ENCODE assay signal across 1 cellular context in the genomic region with DNA sequence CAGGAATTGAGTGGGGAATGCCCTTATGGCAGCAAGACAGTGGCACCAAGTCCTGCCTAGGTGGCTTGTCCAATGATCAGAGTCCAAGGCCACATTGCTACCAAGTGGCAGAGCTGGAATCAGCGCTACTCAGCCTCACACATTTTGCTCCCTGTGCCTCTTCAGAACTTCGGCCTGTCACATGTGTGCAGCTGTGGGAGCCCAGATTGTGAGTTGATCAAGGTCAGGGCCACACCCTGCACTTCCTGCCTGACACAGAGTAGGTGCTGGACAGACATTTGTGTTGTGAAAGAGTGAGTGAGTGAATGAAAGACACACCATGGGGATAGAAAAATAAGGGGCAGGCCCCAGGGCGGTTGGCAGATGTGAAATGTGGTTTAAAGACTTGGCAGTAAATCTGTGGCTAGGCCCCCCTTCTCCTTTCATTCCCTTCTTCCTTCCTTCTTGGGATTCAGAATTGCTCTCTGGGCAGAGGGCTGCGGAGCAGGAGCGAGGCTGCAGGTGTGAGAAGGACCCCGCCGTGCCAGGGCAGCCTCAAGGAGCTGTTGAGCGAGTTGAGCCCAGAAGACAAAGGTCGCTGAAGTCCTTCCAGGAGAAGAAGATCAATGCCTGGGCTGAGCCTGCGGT.
A peak's percentile ranks its signal among the peaks of the same experiment; 100 is the strongest.
TF ChIP-seq lines count a peak whose summit lies in the region.

No MANE protein-coding gene starts in this region.

TF ChIP-seq in HepG2, 621 proteins besides CTCF, POLR2A, EP300 and RAD21 (continued from another document and continues in another):
- TF ChIP-seq MAX (IDR thresholded peaks at IDR 0.05): peak; percentile 79
- TF ChIP-seq GLMP (CRISPR knock-in tag; IDR thresholded peaks at IDR 0.05; ENCODE audit: borderline replicate concordance): no peak
- TF ChIP-seq, protein P1, sequence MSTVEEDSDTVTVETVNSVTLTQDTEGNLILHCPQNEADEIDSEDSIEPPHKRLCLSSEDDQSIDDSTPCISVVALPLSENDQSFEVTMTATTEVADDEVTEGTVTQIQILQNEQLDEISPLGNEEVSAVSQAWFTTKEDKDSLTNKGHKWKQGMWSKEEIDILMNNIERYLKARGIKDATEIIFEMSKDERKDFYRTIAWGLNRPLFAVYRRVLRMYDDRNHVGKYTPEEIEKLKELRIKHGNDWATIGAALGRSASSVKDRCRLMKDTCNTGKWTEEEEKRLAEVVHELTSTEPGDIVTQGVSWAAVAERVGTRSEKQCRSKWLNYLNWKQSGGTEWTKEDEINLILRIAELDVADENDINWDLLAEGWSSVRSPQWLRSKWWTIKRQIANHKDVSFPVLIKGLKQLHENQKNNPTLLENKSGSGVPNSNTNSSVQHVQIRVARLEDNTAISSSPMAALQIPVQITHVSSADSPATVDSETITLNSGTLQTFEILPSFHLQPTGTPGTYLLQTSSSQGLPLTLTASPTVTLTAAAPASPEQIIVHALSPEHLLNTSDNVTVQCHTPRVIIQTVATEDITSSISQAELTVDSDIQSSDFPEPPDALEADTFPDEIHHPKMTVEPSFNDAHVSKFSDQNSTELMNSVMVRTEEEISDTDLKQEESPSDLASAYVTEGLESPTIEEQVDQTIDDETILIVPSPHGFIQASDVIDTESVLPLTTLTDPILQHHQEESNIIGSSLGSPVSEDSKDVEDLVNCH (CRISPR knock-in tag; IDR thresholded peaks at IDR 0.05): no peak
- peak; percentile 24; the same call in 1 of the 2 replicates for TF ChIP-seq MEIS2 (CRISPR knock-in tag; IDR thresholded peaks at IDR 0.05)
- 0 out of 2 replicates have a peak, but pooled peaks have one; percentile 43 for TF ChIP-seq KMT2A (CRISPR knock-in tag; IDR thresholded peaks at IDR 0.05)
- no peak for TF ChIP-seq ARNT (IDR thresholded peaks at IDR 0.05)
- TF ChIP-seq RARA (CRISPR knock-in tag; IDR thresholded peaks at IDR 0.05): peak; percentile 63
- no peak for TF ChIP-seq ZNF318 (CRISPR knock-in tag; IDR thresholded peaks at IDR 0.05)
- TF ChIP-seq IKZF1 (IDR thresholded peaks at IDR 0.05): no peak
- 0 out of 2 replicates have a peak, but pooled peaks have one; percentile 27 for TF ChIP-seq ZNF205 (CRISPR knock-in tag; IDR thresholded peaks at IDR 0.05)
- TF ChIP-seq, protein P2, sequence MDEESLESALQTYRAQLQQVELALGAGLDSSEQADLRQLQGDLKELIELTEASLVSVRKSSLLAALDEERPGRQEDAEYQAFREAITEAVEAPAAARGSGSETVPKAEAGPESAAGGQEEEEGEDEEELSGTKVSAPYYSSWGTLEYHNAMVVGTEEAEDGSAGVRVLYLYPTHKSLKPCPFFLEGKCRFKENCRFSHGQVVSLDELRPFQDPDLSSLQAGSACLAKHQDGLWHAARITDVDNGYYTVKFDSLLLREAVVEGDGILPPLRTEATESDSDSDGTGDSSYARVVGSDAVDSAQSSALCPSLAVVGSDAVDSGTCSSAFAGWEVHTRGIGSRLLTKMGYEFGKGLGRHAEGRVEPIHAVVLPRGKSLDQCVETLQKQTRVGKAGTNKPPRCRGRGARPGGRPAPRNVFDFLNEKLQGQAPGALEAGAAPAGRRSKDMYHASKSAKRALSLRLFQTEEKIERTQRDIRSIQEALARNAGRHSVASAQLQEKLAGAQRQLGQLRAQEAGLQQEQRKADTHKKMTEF (CRISPR knock-in tag; IDR thresholded peaks at IDR 0.05): peak; percentile 54; the same call in 1 of the 2 replicates
- peak; percentile 41; the same call in 1 of the 2 replicates for TF ChIP-seq RCOR2 (CRISPR knock-in tag; IDR thresholded peaks at IDR 0.05)
- no peak for TF ChIP-seq ZBTB3 (CRISPR knock-in tag; IDR thresholded peaks at IDR 0.05; ENCODE audit: borderline replicate concordance, low read depth)
- TF ChIP-seq FOXA3 (CRISPR knock-in tag; IDR thresholded peaks at IDR 0.05): peak; percentile 39
- no peak for TF ChIP-seq ATRX (CRISPR knock-in tag; IDR thresholded peaks at IDR 0.05; ENCODE audit: borderline replicate concordance)
- no peak for TF ChIP-seq ZBTB42 (CRISPR knock-in tag; IDR thresholded peaks at IDR 0.05)
- TF ChIP-seq BRD4 (CRISPR knock-in tag; IDR thresholded peaks at IDR 0.05): no peak
- peak; percentile 45 for TF ChIP-seq CEBPG (CRISPR knock-in tag; IDR thresholded peaks at IDR 0.05)
- TF ChIP-seq SRSF4 (IDR thresholded peaks at IDR 0.05; ENCODE audit: low read depth, low read length, poor library complexity, severe bottlenecking): no peak
- TF ChIP-seq IRF9 (CRISPR knock-in tag; IDR thresholded peaks at IDR 0.05; ENCODE audit: borderline replicate concordance): no peak
- 0 out of 2 replicates have a peak, but pooled peaks have one; percentile 8 for TF ChIP-seq HNF1A (IDR thresholded peaks at IDR 0.05; ENCODE audit: low read depth)
- TF ChIP-seq HNF1A (CRISPR knock-in tag; IDR thresholded peaks at IDR 0.05; ENCODE audit: borderline replicate concordance): no peak
- TF ChIP-seq MAFG (CRISPR knock-in tag; IDR thresholded peaks at IDR 0.05): no peak
- 0 out of 2 replicates have a peak, but pooled peaks have one; percentile 20 for TF ChIP-seq CREM (IDR thresholded peaks at IDR 0.05)
- no peak for TF ChIP-seq CREM (CRISPR knock-in tag; IDR thresholded peaks at IDR 0.05)
- TF ChIP-seq, protein P3, sequence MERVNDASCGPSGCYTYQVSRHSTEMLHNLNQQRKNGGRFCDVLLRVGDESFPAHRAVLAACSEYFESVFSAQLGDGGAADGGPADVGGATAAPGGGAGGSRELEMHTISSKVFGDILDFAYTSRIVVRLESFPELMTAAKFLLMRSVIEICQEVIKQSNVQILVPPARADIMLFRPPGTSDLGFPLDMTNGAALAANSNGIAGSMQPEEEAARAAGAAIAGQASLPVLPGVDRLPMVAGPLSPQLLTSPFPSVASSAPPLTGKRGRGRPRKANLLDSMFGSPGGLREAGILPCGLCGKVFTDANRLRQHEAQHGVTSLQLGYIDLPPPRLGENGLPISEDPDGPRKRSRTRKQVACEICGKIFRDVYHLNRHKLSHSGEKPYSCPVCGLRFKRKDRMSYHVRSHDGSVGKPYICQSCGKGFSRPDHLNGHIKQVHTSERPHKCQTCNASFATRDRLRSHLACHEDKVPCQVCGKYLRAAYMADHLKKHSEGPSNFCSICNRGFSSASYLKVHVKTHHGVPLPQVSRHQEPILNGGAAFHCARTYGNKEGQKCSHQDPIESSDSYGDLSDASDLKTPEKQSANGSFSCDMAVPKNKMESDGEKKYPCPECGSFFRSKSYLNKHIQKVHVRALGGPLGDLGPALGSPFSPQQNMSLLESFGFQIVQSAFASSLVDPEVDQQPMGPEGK (CRISPR knock-in tag; IDR thresholded peaks at IDR 0.05): peak; percentile 46; the same call in 1 of the 2 replicates
- no peak for TF ChIP-seq CAMTA2 (CRISPR knock-in tag; IDR thresholded peaks at IDR 0.05; ENCODE audit: borderline replicate concordance)
- TF ChIP-seq ZBTB25 (CRISPR knock-in tag; IDR thresholded peaks at IDR 0.05): peak; percentile 39; the same call in 1 of the 2 replicates
- TF ChIP-seq GATAD2A (CRISPR knock-in tag; IDR thresholded peaks at IDR 0.05): peak; percentile 67
